In genomic region chr4:56902703-56903102, GRCh38 we compare ENCODE assay signal across 24 cellular contexts. TPM values are rescaled to one million over a fixed set of nuclear protein-coding genes. Genes with fewer than 3 reads are reported as not detected.
DNase-seq lines count a peak whose midpoint lies in the region; ATAC-seq, FAIRE-seq and TF ChIP-seq lines count a peak whose summit lies in the region.
"Had no signal": no experiment of that assay in that cellular context is flagged by ENCODE, and none has a peak within 500 bp of the region (broad histone marks: within the 10 kb centered on the region; RNA-seq: fewer than 3 reads in every experiment).

No MANE protein-coding gene starts in this region.

- peaks cover 26 to 31% of the 10 kb centered on the region in 2 experiments for H3K4me1 Mint-ChIP-seq in H9

- H3K23ac ChIP-seq in H9 (ENCODE audit: insufficient read length, low read depth, low read length) = no peak overlapping the region

- peaks cover 6% of the 10 kb centered on the region for H3K23me2 ChIP-seq in H9 (ENCODE audit: insufficient read length, low read depth, low read length, poor library complexity, severe bottlenecking)

- H4K5ac ChIP-seq in H9 (ENCODE audit: insufficient read length, low read depth, low read length) = no peak overlapping the region

- peaks cover 39% of the 10 kb centered on the region for H3K27me3 Mint-ChIP-seq in H9 (ENCODE audit: low read depth)

- in situ Hi-C loops in K562 (cut with MboI) = no loop called here

- H2BK20ac ChIP-seq in H9 (ENCODE audit: low read depth, low read length, poor library complexity, severe bottlenecking) = no peak overlapping the region

- no peak for DNase-seq in H9
- no peak for DNase-seq in HEK293T (ENCODE audit: extremely low spot score)
- no peak for DNase-seq in K562 (ENCODE audit: extremely low read depth in 1 of 4, low spot score in 3 of 4)
- no peak for DNase-seq in HPDE6-E6E7 (ENCODE audit: extremely low spot score)
- DNase-seq in NCI-H510A treated with DMSO at 0.1 percent for 48 hours (lab: John Stamatoyannopoulos, UW) = no peak
- DNase-seq: 8988T; ACHN; BE2C; C1 segment of cervical spinal cord; CD4-positive, alpha-beta memory T cell; CD4-positive, CD25-positive, alpha-beta regulatory T cell; CD8-positive, alpha-beta memory T cell; COR-L47; DMS 273 treated with DMSO at 0.1 percent for 48 hours; DMS79 treated with DMSO at 0.1 percent for 48 hours; GF-D8 had no signal

- WGBS in H9 (ENCODE audit: extremely low coverage, insufficient read length, low lambda C conversion rate) = no CpG with 5 or more reads among the region's 3 CpGs
- WGBS in K562 (ENCODE audit: insufficient coverage, low coverage, missing lambda C conversion rate) = 5% methylated on average over 3 of the region's 3 CpGs

- POLR2A ChIA-PET in HEK293T (lab: Yijun Ruan, JAX) (interaction anchor here (0.8 kb wide), 1 partner anchor 75 kb away, joined by 4 read pairs; no protein-coding TSS in a partner anchor), K562 (lab: Yijun Ruan, JAX) (no interaction called here)

- no peak for FAIRE-seq in K562 (lab: Jason Lieb, UNC)
- FAIRE-seq: A204.1, G401.6, GM12878, GM12892, GM19239 had no signal

- no peak overlapping the region for H2BK15ac ChIP-seq in H9 (ENCODE audit: low read depth, low read length)

- ATAC-seq in K562 = no peak
- ATAC-seq in GM18502 (IDR thresholded peaks at IDR 0.05; ENCODE audit: poor library complexity, unreplicated experiment) = no peak
- ATAC-seq: GM12878 had no signal

- intact Hi-C loops in K562 (cut with micrococcal nuclease) = no loop called here

- H3K56ac ChIP-seq in H9 (ENCODE audit: insufficient read length, low read depth, low read length) = no peak overlapping the region

- H3K4me2 ChIP-seq in H9 (ENCODE audit: insufficient read depth, insufficient read length, low read length) (peak overlapping the region; percentile 21), K562 (ENCODE audit: insufficient read depth, low read length) (no peak overlapping the region)
- H3K4me2 ChIP-seq: BLaER1 had no signal

- H3K36me3 ChIP-seq in K562 (ENCODE audit: control insufficient read depth, insufficient read depth, low read length) = no peaks in the 10 kb centered on the region
- H3K36me3 ChIP-seq: BE2C, BLaER1 had no signal

- TF ChIP-seq POLR2A in K562 (conservative IDR thresholded peaks at IDR 0.05) = no peak

- no peak overlapping the region for H3K9ac ChIP-seq in H9 (ENCODE audit: extremely low read depth, insufficient read length, low read length)
- no peak overlapping the region for H3K9ac ChIP-seq in K562 (ENCODE audit: insufficient read depth in 1 of 2, low read depth in 2 of 2, low read length in 2 of 2)
- H3K9ac ChIP-seq: BLaER1 had no signal

- no peak overlapping the region for H3K18ac ChIP-seq in H9 (ENCODE audit: insufficient read length, low read depth, low read length)

- H3K9me3 ChIP-seq in H9 (ENCODE audit: control insufficient read depth, low read depth, low read length) (no peaks in the 10 kb centered on the region), K562 (replicated peaks; ENCODE audit: control insufficient read depth, insufficient read depth, low read depth, low read length) (no peaks in the 10 kb centered on the region)
- H3K9me3 ChIP-seq: BE2C, BLaER1 had no signal

- no peaks in the 10 kb centered on the region; a peak in 1 of 7 replicates for H3K36me3 Mint-ChIP-seq in H9 (ENCODE audit: insufficient read depth in 1 of 3, low read depth in 3 of 3)
- H3K36me3 Mint-ChIP-seq: CD14-positive monocyte; CD4-positive, CD25-positive, alpha-beta regulatory T cell had no signal

- no TSS peak for BruUV-seq in K562 (replicated peaks; lab: Mats Ljungman, UMichigan)

- H2BK12ac ChIP-seq in H9 (ENCODE audit: insufficient read length, low read depth, low read length) = no peak overlapping the region

- H3K4me3 ChIP-seq in K562 = no peak overlapping the region
- H3K4me3 ChIP-seq: BLaER1, GM12878 had no signal

- TF ChIP-seq CTCF in H9 (conservative IDR thresholded peaks at IDR 0.05) (no peak), K562 (IDR thresholded peaks at IDR 0.05 in 2 of 3, conservative IDR thresholded peaks at IDR 0.05 in 1 of 3; ENCODE audit: insufficient read depth in 2 of 3, low read depth in 1 of 3, low read length in 3 of 3) (no peak)

- H4K20me1 ChIP-seq in H9 (ENCODE audit: control insufficient read depth, insufficient read depth, insufficient read length) (no peaks in the 10 kb centered on the region), K562 (replicated peaks; ENCODE audit: control insufficient read depth, insufficient read depth, low read length) (no peaks in the 10 kb centered on the region)
- H4K20me1 ChIP-seq: BLaER1 had no signal

- H3T11ph ChIP-seq in H9 (ENCODE audit: low read length) = no peak overlapping the region

- no peaks in the 10 kb centered on the region for H3K9me1 ChIP-seq in K562 (ENCODE audit: control insufficient read depth, insufficient read depth, low read length)

- TF ChIP-seq RAD21 in K562 (CRISPR knock-in tag; conservative IDR thresholded peaks at IDR 0.05 in 1 of 2, IDR thresholded peaks at IDR 0.05 in 1 of 2) = no peak

- H3K4me3 Mint-ChIP-seq in H9 = no peak overlapping the region
- H3K4me3 Mint-ChIP-seq: CD14-positive monocyte; CD4-positive, alpha-beta memory T cell; CD8-positive, alpha-beta memory T cell had no signal

- H3K27ac Mint-ChIP-seq in H9 = no peak overlapping the region
- H3K27ac Mint-ChIP-seq: CD14-positive monocyte; CD4-positive, alpha-beta memory T cell; CD4-positive, CD25-positive, alpha-beta regulatory T cell; CD8-positive, alpha-beta memory T cell had no signal

- H3K79me2 ChIP-seq in H9 (ENCODE audit: insufficient read depth, low read length) (no peaks in the 10 kb centered on the region), K562 (ENCODE audit: control insufficient read depth, insufficient read depth, low read length) (no peaks in the 10 kb centered on the region)

- H2BK120ac ChIP-seq in H9 (ENCODE audit: low read depth, low read length, poor library complexity, severe bottlenecking) = no peak overlapping the region

- H2AFZ ChIP-seq in H9 (ENCODE audit: low read length) (no peak overlapping the region), K562 (ENCODE audit: low read depth, low read length) (no peak overlapping the region)

- no peak overlapping the region for H4K91ac ChIP-seq in H9 (ENCODE audit: insufficient read length, low read depth, low read length)

- no peak for TF ChIP-seq EP300 in K562 (IDR thresholded peaks at IDR 0.05; ENCODE audit: low read length)

- no peak overlapping the region for H2BK5ac ChIP-seq in H9 (ENCODE audit: insufficient read length, low read length)

- H3K27me3 ChIP-seq in H9 (ENCODE audit: insufficient read depth, low read length) (no peaks in the 10 kb centered on the region; the same call in 1 of the 2 replicates), K562 (ENCODE audit: control insufficient read depth in 2 of 2, insufficient read depth in 2 of 2, low read length in 2 of 2) (peaks cover 2 to 40% of the 10 kb centered on the region in 2 experiments)
- H3K27me3 ChIP-seq: BLaER1 had no signal

- H2AK5ac ChIP-seq in H9 (ENCODE audit: insufficient read length, low read length) = no peak overlapping the region

- no peak overlapping the region for H3K4ac ChIP-seq in H9 (ENCODE audit: low read depth, low read length)

- no peak overlapping the region for H3K14ac ChIP-seq in H9 (ENCODE audit: insufficient read depth, low read length)

- H4K8ac ChIP-seq in H9 (replicated peaks; ENCODE audit: insufficient read length, low read depth, low read length) = no peak overlapping the region

- no peaks in the 10 kb centered on the region; a peak in 1 of 5 replicates for H3K9me3 Mint-ChIP-seq in H9
- H3K9me3 Mint-ChIP-seq: CD14-positive monocyte; CD4-positive, alpha-beta memory T cell; CD4-positive, CD25-positive, alpha-beta regulatory T cell; CD8-positive, alpha-beta memory T cell had no signal

- H3K79me1 ChIP-seq in H9 (ENCODE audit: insufficient read depth, low read depth, low read length, poor library complexity, severe bottlenecking) = no peaks in the 10 kb centered on the region

- H3K4me1 ChIP-seq in H9 (ENCODE audit: insufficient read depth, low read length) (peaks cover 6% of the 10 kb centered on the region; the same call in 1 of the 2 replicates), K562 (replicated peaks in 1 of 2; ENCODE audit: control insufficient read depth in 2 of 2, insufficient read depth in 2 of 2, low read length in 2 of 2) (peaks cover 6% of the 10 kb centered on the region in 2 experiments; a peak in 3 of 5 replicates)
- H3K4me1 ChIP-seq: BE2C had no signal

- H3K27ac ChIP-seq in H9 (ENCODE audit: insufficient read length, low read depth, low read length) = no peak overlapping the region
- no peak overlapping the region for H3K27ac ChIP-seq in K562 (ENCODE audit: extremely low read depth, low read depth, low read length)
- H3K27ac ChIP-seq: BLaER1 had no signal

- CTCF ChIA-PET in HEK293T (lab: Yijun Ruan, JAX) = no interaction called here
- CTCF ChIA-PET in K562 (lab: Yijun Ruan, JAX; ENCODE audit: low intra/inter-chr PET ratio) = no interaction called here

TF ChIP-seq in HEK293T, 16 proteins besides CTCF, POLR2A, EP300 and RAD21:
- peak; percentile 69 for TF ChIP-seq ZNF384 (IDR thresholded peaks at IDR 0.05)
- TF ChIP-seq HDGF (IDR thresholded peaks at IDR 0.05; ENCODE audit: borderline replicate concordance) = no peak

TF ChIP-seq in K562, 482 proteins besides CTCF, POLR2A, EP300 and RAD21 (continues in another document):
- TF ChIP-seq MEIS2 (IDR thresholded peaks at IDR 0.05; ENCODE audit: partially characterized antibody) (peak; percentile 28), ZNF384 (IDR thresholded peaks at IDR 0.05; ENCODE audit: low read depth, low read length) (0 out of 2 replicates have a peak, but pooled peaks have one; percentile 22)

RNA-seq across cellular contexts. Expression of gene REST, which starts 5.0 kb away (rescaled TPM):
- total RNA-seq in H9 (2021) (98.1 and 98.7 TPM in 2 replicates), K562 (2014; rRNA removed) (19.2 and 28.4 TPM in 2 replicates), K562 (2014; rRNA removed; fragmentation: Illumina TruSeq; extraction: Trizol) (20.1 and 23.6 TPM in 2 replicates), K562 (2015; rRNA removed; fragmentation: Illumina TruSeq; extraction: Trizol) (19.9 TPM in 2 replicates), K562 (2021) (23.2 and 24.0 TPM in 2 replicates)
- 40.4 and 67.7 TPM in 2 replicates for total RNA-seq in K562 (2011; cell fraction: chromatin; rRNA removed; ENCODE audit: low replicate concordance)
- 18.8 and 21.2 TPM in 2 replicates for total RNA-seq in K562 (2011; cell fraction: nucleolus; rRNA removed)
- 27.1 and 31.8 TPM in 2 replicates for total RNA-seq in K562 (2011; cell fraction: nucleoplasm; rRNA removed)
- polyA plus RNA-seq in K562 (2011; rRNA removed) (15.3 and 19.3 TPM in 2 replicates), K562 (2014; fragmentation: Illumina TruSeq; extraction: Trizol) (8.9 and 9.7 TPM in 2 replicates), K562 (2014; fragmentation: Nextera tagmentation; extraction: Ambion mirVana) (1 to 10 TPM; 2.9 to 6.9 TPM), K562 (2014; rRNA removed) (10.1 and 10.8 TPM in 2 replicates)
- 4.0 and 7.3 TPM in 2 replicates for polyA plus RNA-seq in K562 (2011; cell fraction: cytosol; rRNA removed)
- 11.4 and 12.6 TPM in 2 replicates for polyA plus RNA-seq in K562 (2011; cell fraction: nucleus; rRNA removed)
- 5.1 and 6.8 TPM in 2 replicates for polyA plus RNA-seq in K562 (2012)
- polyA minus RNA-seq in K562 (2011; rRNA and poly(A)+ RNA removed) = 60.5 and 72.5 TPM in 2 replicates
- polyA minus RNA-seq in K562 (2011; cell fraction: cytosol; rRNA and poly(A)+ RNA removed) = 15.0 and 22.1 TPM in 2 replicates
- polyA minus RNA-seq in K562 (2011; cell fraction: nucleus; rRNA and poly(A)+ RNA removed) = 15.3 and 21.0 TPM in 2 replicates
